28 cellular contexts compared by ENCODE assay signal in genomic region chr2:18262601-18263000, GRCh38.
DNase-seq lines count a peak whose midpoint lies in the region; ATAC-seq and TF ChIP-seq lines count a peak whose summit lies in the region.
"Had no signal": no experiment of that assay in that cellular context is flagged by ENCODE, and none has a peak within 500 bp of the region (broad histone marks: within the 10 kb centered on the region; RNA-seq: fewer than 3 reads in every experiment).

No MANE protein-coding gene starts in this region.

- no peak for TF ChIP-seq CTCF in A673 (conservative IDR thresholded peaks at IDR 0.05; ENCODE audit: low read depth, low read length)
- TF ChIP-seq CTCF in IMR-90 (conservative IDR thresholded peaks at IDR 0.05; ENCODE audit: low read depth, low read length): no peak
- TF ChIP-seq CTCF in WTC11 (IDR thresholded peaks at IDR 0.05): no peak
- TF ChIP-seq CTCF in transverse colon (IDR thresholded peaks at IDR 0.05): no peak

- no CpG with 5 or more reads among the region's 4 CpGs for WGBS in IMR-90 (ENCODE audit: extremely low coverage in 2 of 2, insufficient read length in 1 of 2), 2 experiments
- 70% methylated on average over 1 of the region's 4 CpGs for WGBS in mesenchymal stem cell
- 46 to 47% methylated on average over 3 to 4 of the region's 4 CpGs for WGBS in transverse colon (ENCODE audit: low coverage in 1 of 2), 2 donors

- intact Hi-C loops in A673 (cut with micrococcal nuclease; ENCODE audit: unreplicated experiment) (no loop called here), IMR-90 (cut with micrococcal nuclease) (no loop called here), transverse colon (cut with DNase I; ENCODE audit: low total_unique reads) (loop anchor here (5.0 kb wide), 1 partner anchor 605 kb away; no protein-coding TSS in a partner anchor)

- H2BK5ac ChIP-seq in IMR-90 (ENCODE audit: low read depth, low read length, poor library complexity, severe bottlenecking) (no peak overlapping the region), mesenchymal stem cell (ENCODE audit: low read depth, low read length, poor library complexity, severe bottlenecking) (no peak overlapping the region)

- H3K27me3 ChIP-seq in A673 (replicated peaks; ENCODE audit: insufficient read depth, low read depth, low read length, poor library complexity) (no peaks in the 10 kb centered on the region), IMR-90 (ENCODE audit: control insufficient read depth, insufficient read depth, low read length) (no peaks in the 10 kb centered on the region), mesenchymal stem cell (ENCODE audit: control insufficient read depth in 1 of 2, insufficient read depth in 1 of 2, low read length in 2 of 2) (no peaks in the 10 kb centered on the region), transverse colon (no peaks in the 10 kb centered on the region)
- H3K27me3 ChIP-seq: MG63, SJCRH30 had no signal

- H3K4ac ChIP-seq in IMR-90 (ENCODE audit: low read depth, low read length) (no peak overlapping the region), mesenchymal stem cell (ENCODE audit: low read depth in 1 of 2, low read length in 2 of 2) (no peak overlapping the region)

- H2AFZ ChIP-seq in IMR-90 (replicated peaks; ENCODE audit: low read length, poor library complexity): no peak overlapping the region
- H2AFZ ChIP-seq in mesenchymal stem cell (ENCODE audit: low read depth, low read length): no peak overlapping the region

- H3K27ac ChIP-seq in A673 (ENCODE audit: low read depth, low read length, poor library complexity, severe bottlenecking) (peak overlapping the region; percentile 74), IMR-90 (ENCODE audit: insufficient read depth, low read length) (no peak overlapping the region), mesenchymal stem cell (ENCODE audit: low read length, poor library complexity, severe bottlenecking) (no peak overlapping the region), transverse colon (no peak overlapping the region)
- H3K27ac ChIP-seq: SJCRH30 had no signal

- H2BK12ac ChIP-seq in mesenchymal stem cell (ENCODE audit: low read length in 2 of 2): no peak overlapping the region

- no peaks in the 10 kb centered on the region for H3K4me1 Mint-ChIP-seq in WTC11
- H3K4me1 Mint-ChIP-seq: CD4-positive, alpha-beta memory T cell had no signal

- DNase-seq in A673 (ENCODE audit: low spot score) (peak; percentile 65), IMR-90 (peak; percentile 45), fibroblast of peridontal ligament (ENCODE audit: extremely low read depth) (peak; percentile 6), mesenchymal stem cell (peak; percentile 5), WTC11 (ENCODE audit: low spot score) (no peak), transverse colon (no peak), DMS53 treated with DMSO at 0.1 percent for 48 hours (lab: John Stamatoyannopoulos, UW; ENCODE audit: unreplicated experiment) (no peak)
- DNase-seq: 8988T; C1 segment of cervical spinal cord; CD4-positive, alpha-beta memory T cell; COR-L47; DMS79; EL; GDM1; HCEC 1CT; KG1; MG63; NCI-H1105 treated with DMSO at 0.1 percent for 48 hours; NCI-H146; NCI-H1930; NCI-H446; NCI-H524 treated with DMSO at 0.1 percent for 48 hours; NCI-H774; NK-92 treated with Interleukin-12 subunit alpha and Interleukin-12 subunit beta, amount 100 ng/mL, for 24 hours; PC-3; SJCRH30 had no signal

- TF ChIP-seq EP300 in transverse colon (IDR thresholded peaks at IDR 0.05; ENCODE audit: low read depth): no peak

- in situ Hi-C loops in IMR-90 (cut with MboI; ENCODE audit: low sequenced_read_pairs): no loop called here
- in situ Hi-C loops in transverse colon (cut with MboI; ENCODE audit: low pct_ligation_motif_present in 1 of 4, low pct_unique_long_range_greater_than_20kb in 1 of 4, low sequenced_read_pairs in 3 of 4): no loop called here

- POLR2A ChIA-PET in A673 (lab: Charles Lee; ENCODE audit: low non-redundant PET) (no interaction called here), IMR-90 (lab: Charles Lee; ENCODE audit: unreplicated experiment) (no interaction called here), WTC11 (lab: Charles Lee) (no interaction called here)

- BruUV-seq in A673 (replicated peaks; lab: Mats Ljungman, UMichigan) (no TSS peak), IMR-90 (replicated peaks; lab: Mats Ljungman, UMichigan) (no TSS peak)

- H3K9ac ChIP-seq in IMR-90 (ENCODE audit: low read depth, low read length) (no peak overlapping the region), mesenchymal stem cell (ENCODE audit: low read length) (peak overlapping the region; percentile 35)

- peaks cover 2% of the 10 kb centered on the region; the same call in 1 of the 2 replicates for H3K9me3 Mint-ChIP-seq in WTC11

- TF ChIP-seq POLR2A in IMR-90 (IDR thresholded peaks at IDR 0.05; ENCODE audit: low read depth, low read length) (no peak), transverse colon (IDR thresholded peaks at IDR 0.05) (no peak)

- no peaks in the 10 kb centered on the region for H3K36me3 ChIP-seq in A673 (ENCODE audit: insufficient read depth, low read length, poor library complexity, severe bottlenecking)
- no peaks in the 10 kb centered on the region for H3K36me3 ChIP-seq in IMR-90 (ENCODE audit: control insufficient read depth, insufficient read depth, low read length)
- H3K36me3 ChIP-seq in mesenchymal stem cell (ENCODE audit: control insufficient read depth in 1 of 2, insufficient read depth in 2 of 2, low read depth in 1 of 2, low read length in 2 of 2): no peaks in the 10 kb centered on the region
- no peaks in the 10 kb centered on the region for H3K36me3 ChIP-seq in transverse colon
- H3K36me3 ChIP-seq: MG63, SJCRH30 had no signal

- H4K91ac ChIP-seq in IMR-90 (ENCODE audit: insufficient read depth, low read depth, low read length) (no peak overlapping the region), mesenchymal stem cell (ENCODE audit: low read length) (no peak overlapping the region)

- H2BK120ac ChIP-seq in IMR-90 (ENCODE audit: low read depth, low read length): no peak overlapping the region
- H2BK120ac ChIP-seq in mesenchymal stem cell (ENCODE audit: low read depth, low read length): no peak overlapping the region

- H3K9me3 ChIP-seq in A673 (ENCODE audit: low read depth, low read length, poor library complexity, severe bottlenecking) (no peaks in the 10 kb centered on the region), IMR-90 (ENCODE audit: control insufficient read depth, insufficient read depth, low read length) (no peaks in the 10 kb centered on the region), mesenchymal stem cell (ENCODE audit: control insufficient read depth, low read length) (no peaks in the 10 kb centered on the region), transverse colon (no peaks in the 10 kb centered on the region)
- H3K9me3 ChIP-seq: SJCRH30 had no signal

- no peak overlapping the region for H3K56ac ChIP-seq in IMR-90 (ENCODE audit: extremely low read depth, insufficient read depth, low read length)

- H2BK20ac ChIP-seq in IMR-90 (ENCODE audit: low read depth, low read length): no peak overlapping the region

- H2AK5ac ChIP-seq in IMR-90 (ENCODE audit: low read depth, low read length): no peak overlapping the region
- H2AK5ac ChIP-seq in mesenchymal stem cell (ENCODE audit: low read length, severe bottlenecking): no peak overlapping the region

- H3K4me3 Mint-ChIP-seq in WTC11: no peak overlapping the region
- H3K4me3 Mint-ChIP-seq: CD4-positive, alpha-beta memory T cell had no signal

- no peak overlapping the region for H3K18ac ChIP-seq in IMR-90 (ENCODE audit: low read depth, low read length)
- H3K18ac ChIP-seq in mesenchymal stem cell (ENCODE audit: low read depth in 1 of 2, low read length in 2 of 2): no peak overlapping the region

- H3K79me1 ChIP-seq in IMR-90 (ENCODE audit: low read depth in 1 of 2, low read length in 2 of 2) (no peaks in the 10 kb centered on the region), mesenchymal stem cell (replicated peaks; ENCODE audit: low read length, poor library complexity, severe bottlenecking) (no peaks in the 10 kb centered on the region)

- no peak overlapping the region for H3K4me3 ChIP-seq in A673 (ENCODE audit: low read depth, low read length, poor library complexity, severe bottlenecking)
- no peak overlapping the region for H3K4me3 ChIP-seq in IMR-90 (ENCODE audit: insufficient read depth, low read depth, low read length)
- H3K4me3 ChIP-seq in mesenchymal stem cell (ENCODE audit: insufficient read depth in 1 of 2, low read depth in 1 of 2, low read length in 2 of 2): no peak overlapping the region
- no peak overlapping the region for H3K4me3 ChIP-seq in transverse colon
- H3K4me3 ChIP-seq: GM12878, MG63, SJCRH30 had no signal

- H3K23ac ChIP-seq in IMR-90 (ENCODE audit: low read depth, low read length) (no peak overlapping the region), mesenchymal stem cell (ENCODE audit: low read length in 2 of 2) (no peak overlapping the region)

- H3K4me2 ChIP-seq in IMR-90 (ENCODE audit: low read depth, low read length) (no peak overlapping the region), mesenchymal stem cell (ENCODE audit: low read length, poor library complexity, severe bottlenecking) (no peak overlapping the region)

- TF ChIP-seq RAD21 in IMR-90 (IDR thresholded peaks at IDR 0.05; ENCODE audit: low read length): no peak

- H3K27ac Mint-ChIP-seq in WTC11: no peak overlapping the region
- H3K27ac Mint-ChIP-seq: CD4-positive, alpha-beta memory T cell had no signal

- ATAC-seq in IMR-90 (ENCODE audit: low read depth): no peak; the same call in 1 of the 2 replicates
- ATAC-seq in WTC11: no peak
- ATAC-seq: GM12878, PC-3, Right ventricle myocardium inferior had no signal

- CTCF ChIA-PET in A673 (lab: Charles Lee): no interaction called here
- CTCF ChIA-PET in IMR-90 (lab: Yijun Ruan, JAX): no interaction called here
- CTCF ChIA-PET in WTC11 (lab: Charles Lee): no interaction called here

- H2BK15ac ChIP-seq in IMR-90 (ENCODE audit: low read depth, low read length) (no peak overlapping the region), mesenchymal stem cell (ENCODE audit: low read depth, poor library complexity, severe bottlenecking) (no peak overlapping the region)

- H3K4me1 ChIP-seq in A673 (ENCODE audit: insufficient read depth, low read length, poor library complexity, severe bottlenecking) (peaks cover 8% of the 10 kb centered on the region), IMR-90 (ENCODE audit: control insufficient read depth, insufficient read depth, low read length) (no peaks in the 10 kb centered on the region), mesenchymal stem cell (ENCODE audit: control insufficient read depth, insufficient read depth, low read depth, low read length) (peaks cover 3% of the 10 kb centered on the region), transverse colon (no peaks in the 10 kb centered on the region)
- H3K4me1 ChIP-seq: SJCRH30 had no signal

- dilution Hi-C loops in IMR-90 (cut with HindIII; ENCODE audit: low sequenced_read_pairs, unreplicated experiment): no loop called here

- H3K36me3 Mint-ChIP-seq in WTC11: no peaks in the 10 kb centered on the region
- H3K36me3 Mint-ChIP-seq: CD4-positive, alpha-beta memory T cell had no signal

- H3K14ac ChIP-seq in IMR-90 (replicated peaks; ENCODE audit: low read depth, low read length) (no peak overlapping the region), mesenchymal stem cell (ENCODE audit: low read length in 2 of 2) (no peak overlapping the region)

- no peaks in the 10 kb centered on the region for H3K27me3 Mint-ChIP-seq in WTC11 (ENCODE audit: low read depth)

- H2AK9ac ChIP-seq in IMR-90 (replicated peaks; ENCODE audit: low read depth, low read length, poor library complexity): no peak overlapping the region

- H4K5ac ChIP-seq in IMR-90 (ENCODE audit: low read depth, low read length): no peak overlapping the region

- H4K20me1 ChIP-seq in IMR-90 (ENCODE audit: insufficient read depth, low read length): no peaks in the 10 kb centered on the region

- H4K8ac ChIP-seq in IMR-90 (ENCODE audit: low read depth in 2 of 2, low read length in 2 of 2): no peak overlapping the region
- H4K8ac ChIP-seq in mesenchymal stem cell (ENCODE audit: low read length): no peak overlapping the region

- H3K9me1 ChIP-seq in IMR-90 (ENCODE audit: insufficient read depth, low read length): no peaks in the 10 kb centered on the region

Comparison
In these comparisons a context has a peak if more than half of its experiments do, and no peak if none do; other contexts are left out.
1. DNase-seq: peak in A673 (single experiment), IMR-90 (single experiment), fibroblast of peridontal ligament (single experiment) and mesenchymal stem cell (single experiment); none in WTC11 (single experiment), transverse colon (single experiment) and DMS53 treated with DMSO at 0.1 percent for 48 hours (single experiment).